8 cellular contexts compared by ENCODE assay signal in the genomic region with DNA sequence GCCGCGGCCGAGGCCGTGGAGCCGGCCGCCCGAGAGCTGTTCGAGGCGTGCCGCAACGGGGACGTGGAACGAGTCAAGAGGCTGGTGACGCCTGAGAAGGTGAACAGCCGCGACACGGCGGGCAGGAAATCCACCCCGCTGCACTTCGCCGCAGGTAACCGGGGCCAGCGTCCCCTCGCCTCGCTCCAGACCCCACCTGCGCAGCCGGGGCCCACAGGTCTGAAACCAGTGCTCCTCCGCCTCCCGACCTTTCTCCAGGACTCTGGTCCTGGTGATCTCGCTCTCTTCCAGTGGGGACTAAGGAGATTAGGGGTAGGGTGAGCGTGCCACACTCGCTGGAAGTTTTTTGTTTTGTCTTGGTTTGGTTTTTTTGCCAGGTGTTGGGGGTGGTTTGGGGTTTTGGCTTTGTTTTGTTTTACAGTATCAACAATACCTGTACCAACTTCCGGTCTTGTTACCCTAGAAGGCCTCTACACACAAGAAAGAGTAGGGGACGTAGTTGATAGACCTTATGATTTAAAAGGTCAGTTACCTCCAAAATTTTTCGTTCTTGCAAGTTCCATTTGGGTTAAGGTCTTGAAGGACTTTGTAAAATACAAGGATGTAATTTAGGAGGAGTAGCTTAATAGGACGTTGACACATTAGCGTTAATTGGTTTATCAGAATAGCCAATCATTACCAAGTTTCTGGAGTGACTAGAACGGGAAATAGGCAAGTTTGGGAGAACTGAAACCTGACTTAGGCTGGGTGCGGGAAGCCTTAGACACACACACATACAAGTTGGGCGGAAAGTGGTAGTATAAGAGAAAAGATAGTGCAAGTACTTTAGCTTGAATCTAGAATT. TPM values are rescaled to one million over a fixed set of nuclear protein-coding genes. Genes with fewer than 3 reads are reported as not detected.
DNase-seq lines count a peak whose midpoint lies in the region; ATAC-seq and TF ChIP-seq lines count a peak whose summit lies in the region.

No MANE protein-coding gene starts in this region.

- peak overlapping the region; percentile 93 for H3K4me3 ChIP-seq in fibroblast of pulmonary artery (replicated peaks; ENCODE audit: low read depth, low read length)
- H3K4me3 ChIP-seq in neural cell (ENCODE audit: low read length), result peak overlapping the region; percentile 95

- H3K9ac ChIP-seq in neural cell (ENCODE audit: low read length), result peak overlapping the region; percentile 86

- H3K4me3 Mint-ChIP-seq in activated T-helper 17 cell treated with anti-CD3 and anti-CD28 coated beads, Interleukin-2, amount 50 U/mL, for 72 hours, result peak overlapping the region; percentile 95

- H3F3A ChIP-seq in neural cell (ENCODE audit: insufficient read depth, low read length, poor library complexity, severe bottlenecking), result no peaks in the 10 kb centered on the region

- peak overlapping the region; percentile 79 for H3K27ac ChIP-seq in neural cell (ENCODE audit: low read length)

- no peaks in the 10 kb centered on the region for H3K36me3 ChIP-seq in neural cell (ENCODE audit: insufficient read depth, low read length)

- no peaks in the 10 kb centered on the region for H3K9me2 ChIP-seq in neural cell (ENCODE audit: insufficient read depth, low read length)

- no peak for TF ChIP-seq RAD21 in neural cell (conservative IDR thresholded peaks at IDR 0.05)

- H3K4me1 Mint-ChIP-seq in activated T-helper 17 cell treated with anti-CD3 and anti-CD28 coated beads, Interleukin-2, amount 50 U/mL, for 72 hours, result peaks cover 40% of the 10 kb centered on the region

- H3K27me3 ChIP-seq in neural cell (ENCODE audit: insufficient read depth, low read depth, low read length), result no peaks in the 10 kb centered on the region

- H3K4me2 ChIP-seq in neural cell (ENCODE audit: low read length), result peak overlapping the region; percentile 83

- DNase-seq in AG08395 (ENCODE audit: low spot score) (peak; percentile 35), NCI-H82 (lab: John Stamatoyannopoulos, UW) (peak; percentile 58), fibroblast of pulmonary artery (ENCODE audit: low read depth) (peak; percentile 49), ureter (ENCODE audit: low spot score) (peak; percentile 49)

- ATAC-seq in GM18499 (IDR thresholded peaks at IDR 0.05; ENCODE audit: insufficient read depth, unreplicated experiment) (peak; percentile 19), HG02938 (IDR thresholded peaks at IDR 0.05; ENCODE audit: unreplicated experiment) (peak; percentile 41)
- ATAC-seq in activated T-helper 17 cell treated with anti-CD3 and anti-CD28 coated beads, Interleukin-2, amount 50 U/mL, for 72 hours (replicated peaks), result peak; percentile 51

- H3K27me3 Mint-ChIP-seq in activated T-helper 17 cell treated with anti-CD3 and anti-CD28 coated beads, Interleukin-2, amount 50 U/mL, for 72 hours, result no peaks in the 10 kb centered on the region

- peak overlapping the region; percentile 49 for H2AFZ ChIP-seq in neural cell (ENCODE audit: low read depth, low read length)

- TF ChIP-seq CTCF in fibroblast of pulmonary artery (IDR thresholded peaks at IDR 0.05; ENCODE audit: low read length, missing control alignments), result no peak
- TF ChIP-seq CTCF in neural cell (IDR thresholded peaks at IDR 0.05; ENCODE audit: poor library complexity, severe bottlenecking), result no peak

- no peaks in the 10 kb centered on the region for H3K9me3 Mint-ChIP-seq in activated T-helper 17 cell treated with anti-CD3 and anti-CD28 coated beads, Interleukin-2, amount 50 U/mL, for 72 hours

- H3K36me3 Mint-ChIP-seq in activated T-helper 17 cell treated with anti-CD3 and anti-CD28 coated beads, Interleukin-2, amount 50 U/mL, for 72 hours (ENCODE audit: low read depth), result peaks cover 57% of the 10 kb centered on the region

- H3K27ac Mint-ChIP-seq in activated T-helper 17 cell treated with anti-CD3 and anti-CD28 coated beads, Interleukin-2, amount 50 U/mL, for 72 hours, result peak overlapping the region; percentile 94

- TF ChIP-seq EP300 in neural cell (conservative IDR thresholded peaks at IDR 0.05; ENCODE audit: poor library complexity, severe bottlenecking), result no peak

- peaks cover 62% of the 10 kb centered on the region for H3K79me2 ChIP-seq in neural cell (replicated peaks; ENCODE audit: insufficient read depth, low read length)

- H4K20me1 ChIP-seq in neural cell (ENCODE audit: insufficient read depth), result peaks cover 6% of the 10 kb centered on the region

- no peaks in the 10 kb centered on the region for H3K9me3 ChIP-seq in neural cell (ENCODE audit: low read length)

TF ChIP-seq in neural cell, 6 proteins besides CTCF, POLR2A, EP300 and RAD21:
- no peak for TF ChIP-seq MXI1 (conservative IDR thresholded peaks at IDR 0.05; ENCODE audit: poor library complexity, severe bottlenecking)
- no peak for TF ChIP-seq EZH2 (IDR thresholded peaks at IDR 0.05; ENCODE audit: borderline replicate concordance, insufficient read depth, low read length, poor library complexity, severe bottlenecking)
- no peak for TF ChIP-seq SMC3 (conservative IDR thresholded peaks at IDR 0.05; ENCODE audit: poor library complexity)
- TF ChIP-seq, protein P1, sequence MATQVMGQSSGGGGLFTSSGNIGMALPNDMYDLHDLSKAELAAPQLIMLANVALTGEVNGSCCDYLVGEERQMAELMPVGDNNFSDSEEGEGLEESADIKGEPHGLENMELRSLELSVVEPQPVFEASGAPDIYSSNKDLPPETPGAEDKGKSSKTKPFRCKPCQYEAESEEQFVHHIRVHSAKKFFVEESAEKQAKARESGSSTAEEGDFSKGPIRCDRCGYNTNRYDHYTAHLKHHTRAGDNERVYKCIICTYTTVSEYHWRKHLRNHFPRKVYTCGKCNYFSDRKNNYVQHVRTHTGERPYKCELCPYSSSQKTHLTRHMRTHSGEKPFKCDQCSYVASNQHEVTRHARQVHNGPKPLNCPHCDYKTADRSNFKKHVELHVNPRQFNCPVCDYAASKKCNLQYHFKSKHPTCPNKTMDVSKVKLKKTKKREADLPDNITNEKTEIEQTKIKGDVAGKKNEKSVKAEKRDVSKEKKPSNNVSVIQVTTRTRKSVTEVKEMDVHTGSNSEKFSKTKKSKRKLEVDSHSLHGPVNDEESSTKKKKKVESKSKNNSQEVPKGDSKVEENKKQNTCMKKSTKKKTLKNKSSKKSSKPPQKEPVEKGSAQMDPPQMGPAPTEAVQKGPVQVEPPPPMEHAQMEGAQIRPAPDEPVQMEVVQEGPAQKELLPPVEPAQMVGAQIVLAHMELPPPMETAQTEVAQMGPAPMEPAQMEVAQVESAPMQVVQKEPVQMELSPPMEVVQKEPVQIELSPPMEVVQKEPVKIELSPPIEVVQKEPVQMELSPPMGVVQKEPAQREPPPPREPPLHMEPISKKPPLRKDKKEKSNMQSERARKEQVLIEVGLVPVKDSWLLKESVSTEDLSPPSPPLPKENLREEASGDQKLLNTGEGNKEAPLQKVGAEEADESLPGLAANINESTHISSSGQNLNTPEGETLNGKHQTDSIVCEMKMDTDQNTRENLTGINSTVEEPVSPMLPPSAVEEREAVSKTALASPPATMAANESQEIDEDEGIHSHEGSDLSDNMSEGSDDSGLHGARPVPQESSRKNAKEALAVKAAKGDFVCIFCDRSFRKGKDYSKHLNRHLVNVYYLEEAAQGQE (IDR thresholded peaks at IDR 0.05; ENCODE audit: borderline replicate concordance), result no peak
- no peak for TF ChIP-seq TAF1 (IDR thresholded peaks at IDR 0.05; ENCODE audit: low read depth)
- TF ChIP-seq POLR2AphosphoS5 (IDR thresholded peaks at IDR 0.05), result no peak

RNA-seq across cellular contexts. Expression of a gene that starts 0.7 kb away (rescaled TPM):
- total RNA-seq in activated T-helper 17 cell treated with anti-CD3 and anti-CD28 coated beads, Interleukin-2, amount 50 U/mL, for 72 hours, result 10 to 100 TPM; 25.6 to 30.7 TPM
- polyA plus RNA-seq in neural cell, result 28.0 and 30.4 TPM in 2 replicates
- polyA minus RNA-seq in neural cell, result 106 and 119 TPM in 2 replicates
- 41.0 TPM for total RNA-seq in ureter

Comparison
In these comparisons a context has a peak if more than half of its experiments do, and no peak if none do; other contexts are left out.
1. Peak in every context shown above with its lines: DNase-seq, ATAC-seq, H3K4me3 ChIP-seq and H3K27ac ChIP-seq.